34 cellular contexts compared by ENCODE assay signal in the genomic region with DNA sequence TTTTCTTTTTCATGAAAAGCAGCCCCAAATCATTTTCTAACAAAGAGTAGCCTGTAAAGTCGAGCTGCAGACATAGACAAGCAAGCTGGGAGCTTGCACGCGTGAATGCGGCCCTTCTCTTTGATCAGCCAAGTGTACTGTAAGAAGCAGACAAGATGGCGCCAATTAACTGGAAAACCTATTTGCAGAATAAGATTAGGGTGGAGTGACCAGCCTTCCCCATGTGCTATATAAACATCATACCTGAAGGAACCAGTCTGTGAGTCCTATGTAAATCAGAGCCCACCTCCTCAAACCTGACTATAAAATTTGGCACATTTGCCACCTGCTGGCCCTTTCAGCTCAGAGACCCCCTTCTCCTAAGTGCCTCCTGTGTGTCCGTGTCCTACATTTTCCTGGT.
"Had no signal": no experiment of that assay in that cellular context is flagged by ENCODE, and none has a peak within 500 bp of the region (broad histone marks: within the 10 kb centered on the region; RNA-seq: fewer than 3 reads in every experiment).

No MANE protein-coding gene starts in this region.

- H3K27ac Mint-ChIP-seq: activated B cell treated with CpG ODN at 0.5 μM for 24 hours; activated CD4-positive, alpha-beta memory T cell treated with anti-CD3 and anti-CD28 coated beads for 36 hours; activated naive CD4-positive, alpha-beta T cell treated with anti-CD3 and anti-CD28 coated beads for 36 hours; activated naive CD4-positive, alpha-beta T cell treated with anti-CD3 and anti-CD28 coated beads, Interleukin-2, amount 50 U/mL, for 72 hours; activated T-helper 1 cell treated with anti-CD3 and anti-CD28 coated beads, Interleukin-12 subunit alpha, Interleukin-12 subunit beta, Interleukin-2, Interleukin-4 antibody, amounts not matched to agents 30 ng/mL and 10 ng/mL and 1 ng/mL, durations not matched to agents 14 hours and 24 hours and 36 hours had no signal

- DNase-seq: activated B cell treated with CpG ODN at 0.5 μM for 24 hours; activated CD4-positive, alpha-beta memory T cell treated with anti-CD3 and anti-CD28 coated beads for 36 hours; activated CD4-positive, alpha-beta T cell treated with anti-CD3 and anti-CD28 coated beads for 4 hours; activated CD4-positive, alpha-beta T cell treated with anti-CD3 and anti-CD28 coated beads, Interleukin-2, amount 50 U/mL, for 1 hour; activated CD4-positive, CD25-positive, alpha-beta regulatory T cell treated with anti-CD3 and anti-CD28 coated beads, Interleukin-2, amount 50 U/mL, for 72 hours; activated CD8-positive, alpha-beta memory T cell treated with anti-CD3 and anti-CD28 coated beads, Interleukin-2, amount 50 U/mL, for 4 hours; activated gamma-delta T cell treated with Interleukin-2 at 50 U/mL for 16 hours; activated naive CD4-positive, alpha-beta T cell treated with anti-CD3 and anti-CD28 coated beads for 36 hours; activated T-cell treated with anti-CD3 and anti-CD28 coated beads for 4 hours; activated T-cell treated with anti-CD3 and anti-CD28 coated beads, Interleukin-2, amount 50 U/mL, for 4 hours; adrenal gland; caudate nucleus; cerebellar nuclear complex; MG63; NCI-H1048; NCI-H1105 treated with DMSO at 0.1 percent for 48 hours; NCI-H1436; NCI-H1694; NCI-H1930; NCI-H2081 treated with DMSO at 0.1 percent for 48 hours; NCI-H2171; NCI-H510A; NCI-H69; NK-92 treated with Interleukin-12 subunit alpha and Interleukin-12 subunit beta, amount 100 ng/mL, for 24 hours; PC-3; Peyer's patch; SIG-M5; SW 1271; T-helper 1 cell; T-helper 2 cell; T-helper 9 cell had no signal

- H3K4me3 Mint-ChIP-seq: activated B cell treated with CpG ODN at 0.5 μM for 24 hours; activated CD4-positive, alpha-beta memory T cell treated with anti-CD3 and anti-CD28 coated beads for 36 hours; activated naive CD4-positive, alpha-beta T cell treated with anti-CD3 and anti-CD28 coated beads for 36 hours; activated T-cell treated with anti-CD3 and anti-CD28 coated beads, Interleukin-2, amount 50 U/mL, for 4 hours; activated T-helper 1 cell treated with anti-CD3 and anti-CD28 coated beads, Interleukin-12 subunit alpha, Interleukin-12 subunit beta, Interleukin-2, Interleukin-4 antibody, amounts not matched to agents 30 ng/mL and 10 ng/mL and 1 ng/mL, durations not matched to agents 14 hours and 24 hours and 36 hours; brain had no signal

- H3K4me1 Mint-ChIP-seq: activated B cell treated with CpG ODN at 0.5 μM for 24 hours had no signal

- H3K27me3 Mint-ChIP-seq: activated B cell treated with CpG ODN at 0.5 μM for 24 hours; activated CD4-positive, alpha-beta memory T cell treated with anti-CD3 and anti-CD28 coated beads for 36 hours had no signal

- H3K36me3 Mint-ChIP-seq: activated CD4-positive, alpha-beta memory T cell treated with anti-CD3 and anti-CD28 coated beads for 36 hours; brain had no signal
